ENCODE assay signal across 8 cellular contexts in genomic region chr6:42563697-42564495, GRCh38. TPM values are rescaled to one million over a fixed set of nuclear protein-coding genes. Genes with fewer than 3 reads are reported as not detected.
A peak's percentile ranks its signal among the peaks of the same experiment; 100 is the strongest.
DNase-seq lines count a peak whose midpoint lies in the region; ATAC-seq and TF ChIP-seq lines count a peak whose summit lies in the region.

Gene UBR2, plus strand, starts transcription at chr6:42564029. Its CDS starts 291 bp downstream, at chr6:42564320.

- no peaks in the 10 kb centered on the region for H3K27me3 Mint-ChIP-seq in activated CD4-positive, alpha-beta T cell treated with anti-CD3 and anti-CD28 coated beads, Interleukin-2, amount 10 ng/mL, durations not matched to agents 7 days and 5 days

- POLR2A ChIA-PET in activated CD4-positive, alpha-beta T cell treated with anti-CD3 and anti-CD28 coated beads, Interleukin-2, amount 10 ng/mL, durations not matched to agents 7 days and 5 days (lab: Charles Lee): interaction anchor here (0.5 to 0.7 kb wide), 4 partner anchors 8 to 483 kb away, joined by 3 to 4 read pairs (median 4); no protein-coding TSS in a partner anchor

- H3K4me3 Mint-ChIP-seq in activated CD4-positive, alpha-beta T cell treated with anti-CD3 and anti-CD28 coated beads, Interleukin-2, amount 10 ng/mL, durations not matched to agents 7 days and 5 days: peak within 1 kb of the TSS; percentile 99

- peak; percentile 100 for DNase-seq in NCI-H69 (lab: John Stamatoyannopoulos, UW)
- peak; percentile 97 for DNase-seq in activated CD4-positive, alpha-beta T cell treated with anti-CD3 and anti-CD28 coated beads, Interleukin-2, amount 10 ng/mL, durations not matched to agents 7 days and 5 days
- peak; percentile 98 for DNase-seq in coronary artery (ENCODE audit: low spot score)
- DNase-seq in left colon: peak; percentile 95 to 99
- peak; percentile 96 for DNase-seq in stimulated activated CD4-positive, alpha-beta T cell treated with anti-CD3 and anti-CD28 coated beads, Interleukin-1b, Interleukin-23, amount 100 ng/mL, for 48 hours

- intact Hi-C loops in left colon (cut with DNase I, micrococcal nuclease): no loop called here

- peak; percentile 91 for ATAC-seq in GM19328 (IDR thresholded peaks at IDR 0.05; ENCODE audit: unreplicated experiment)
- peak; percentile 96 for ATAC-seq in HG03520 (IDR thresholded peaks at IDR 0.05; ENCODE audit: unreplicated experiment)
- peak; percentile 88 for ATAC-seq in left colon

- H3K27ac Mint-ChIP-seq in activated CD4-positive, alpha-beta T cell treated with anti-CD3 and anti-CD28 coated beads, Interleukin-2, amount 10 ng/mL, durations not matched to agents 7 days and 5 days: peak within 1 kb of the TSS; percentile 95

- H3K27ac ChIP-seq in C4-2B (peak within 1 kb of the TSS; percentile 84), coronary artery (peak within 1 kb of the TSS; percentile 98 to 99)

- no peaks in the 10 kb centered on the region for H3K9me3 Mint-ChIP-seq in activated CD4-positive, alpha-beta T cell treated with anti-CD3 and anti-CD28 coated beads, Interleukin-2, amount 10 ng/mL, durations not matched to agents 7 days and 5 days

- CTCF ChIA-PET in activated CD4-positive, alpha-beta T cell treated with anti-CD3 and anti-CD28 coated beads, Interleukin-2, amount 10 ng/mL, durations not matched to agents 7 days and 5 days (lab: Charles Lee): interaction anchor here (0.7 to 6.2 kb wide), 15 partner anchors 8 to 642 kb away, joined by 3 to 48 read pairs (median 4); no protein-coding TSS in a partner anchor

- H3K4me3 ChIP-seq in coronary artery: peak within 1 kb of the TSS; percentile 90

- peaks cover 29% of the 10 kb centered on the region for H3K36me3 Mint-ChIP-seq in activated CD4-positive, alpha-beta T cell treated with anti-CD3 and anti-CD28 coated beads, Interleukin-2, amount 10 ng/mL, durations not matched to agents 7 days and 5 days (ENCODE audit: low read depth)

- TF ChIP-seq CTCF in C4-2B (conservative IDR thresholded peaks at IDR 0.05) (peak; percentile 37), coronary artery (IDR thresholded peaks at IDR 0.05) (no peak)

- H3K4me1 Mint-ChIP-seq in activated CD4-positive, alpha-beta T cell treated with anti-CD3 and anti-CD28 coated beads, Interleukin-2, amount 10 ng/mL, durations not matched to agents 7 days and 5 days: peaks cover 33% of the 10 kb centered on the region

RNA-seq across cellular contexts. Expression of gene UBR2, which starts in this region (rescaled TPM):
- 10 to 100 TPM; 30.2 to 32.1 TPM for total RNA-seq in activated CD4-positive, alpha-beta T cell treated with anti-CD3 and anti-CD28 coated beads, Interleukin-2, amount 10 ng/mL, durations not matched to agents 7 days and 5 days
- total RNA-seq in left colon: 10 to 100 TPM; 39.0 to 46.5 TPM

Comparison
In these comparisons a context has a peak if more than half of its experiments do, and no peak if none do; other contexts are left out.
1. Peak in every context shown above with its lines: DNase-seq, ATAC-seq, H3K4me3 ChIP-seq and H3K27ac ChIP-seq.